In genomic region chrX:45824471-45824870, GRCh38 we compare ENCODE assay signal across 8 cellular contexts.
DNase-seq lines count a peak whose midpoint lies in the region; ATAC-seq and TF ChIP-seq lines count a peak whose summit lies in the region.

No MANE protein-coding gene starts in this region.

- no peak overlapping the region for H3K56ac ChIP-seq in IMR-90 (ENCODE audit: extremely low read depth, insufficient read depth, low read length)

- TF ChIP-seq POLR2A in IMR-90 (IDR thresholded peaks at IDR 0.05; ENCODE audit: low read depth, low read length): no peak
- no peak for TF ChIP-seq POLR2A in erythroblast (IDR thresholded peaks at IDR 0.05; ENCODE audit: low read length)

- no peaks in the 10 kb centered on the region for H3K9me3 Mint-ChIP-seq in activated CD4-positive, alpha-beta T cell treated with anti-CD3 and anti-CD28 coated beads for 36 hours (ENCODE audit: low read depth)

- no peak overlapping the region for H3K27ac ChIP-seq in IMR-90 (ENCODE audit: insufficient read depth, low read length)

- no peaks in the 10 kb centered on the region for H3K36me3 ChIP-seq in BJ (ENCODE audit: control insufficient read depth, insufficient read depth, low read length)
- peaks cover 1% of the 10 kb centered on the region for H3K36me3 ChIP-seq in IMR-90 (ENCODE audit: control insufficient read depth, insufficient read depth, low read length)

- peak; percentile 81 for TF ChIP-seq RAD21 in IMR-90 (IDR thresholded peaks at IDR 0.05; ENCODE audit: low read length)

- H3K23ac ChIP-seq in IMR-90 (ENCODE audit: low read depth, low read length): no peak overlapping the region

- H4K91ac ChIP-seq in IMR-90 (ENCODE audit: insufficient read depth, low read depth, low read length): no peak overlapping the region

- H3K36me3 Mint-ChIP-seq in activated CD4-positive, alpha-beta T cell treated with anti-CD3 and anti-CD28 coated beads for 36 hours (ENCODE audit: low read depth): peaks cover 58% of the 10 kb centered on the region

- H2BK120ac ChIP-seq in IMR-90 (ENCODE audit: low read depth, low read length): no peak overlapping the region

- no peak overlapping the region for H3K4ac ChIP-seq in IMR-90 (ENCODE audit: low read depth, low read length)

- ATAC-seq in IMR-90 (ENCODE audit: low read depth) (peak; percentile 92), HG03280 (IDR thresholded peaks at IDR 0.05; ENCODE audit: unreplicated experiment) (no peak), HG03108 (IDR thresholded peaks at IDR 0.05; ENCODE audit: unreplicated experiment) (no peak), HG02642 (IDR thresholded peaks at IDR 0.05; ENCODE audit: poor library complexity, unreplicated experiment) (no peak)
- ATAC-seq in activated CD4-positive, alpha-beta T cell treated with anti-CD3 and anti-CD28 coated beads for 36 hours: peak; percentile 96

- H3K27me3 ChIP-seq in BJ (ENCODE audit: control insufficient read depth, insufficient read depth, low read length): no peaks in the 10 kb centered on the region
- H3K27me3 ChIP-seq in IMR-90 (ENCODE audit: control insufficient read depth, insufficient read depth, low read length): peaks cover 2% of the 10 kb centered on the region; the same call in 1 of the 2 replicates

- H3K27ac Mint-ChIP-seq in activated CD4-positive, alpha-beta T cell treated with anti-CD3 and anti-CD28 coated beads for 36 hours: peak overlapping the region; percentile 93

- H3K9ac ChIP-seq in IMR-90 (ENCODE audit: low read depth, low read length): no peak overlapping the region

- no peaks in the 10 kb centered on the region for H4K20me1 ChIP-seq in IMR-90 (ENCODE audit: insufficient read depth, low read length)

- dilution Hi-C loops in IMR-90 (cut with HindIII; ENCODE audit: low sequenced_read_pairs, unreplicated experiment): no loop called here

- H3K9me1 ChIP-seq in IMR-90 (ENCODE audit: insufficient read depth, low read length): no peaks in the 10 kb centered on the region; the same call in none of the 2 replicates

- no TSS peak for BruUV-seq in IMR-90 (replicated peaks; lab: Mats Ljungman, UMichigan)

- peak overlapping the region; percentile 35 for H2BK5ac ChIP-seq in IMR-90 (ENCODE audit: low read depth, low read length, poor library complexity, severe bottlenecking)

- H2AFZ ChIP-seq in IMR-90 (replicated peaks; ENCODE audit: low read length, poor library complexity): no peak overlapping the region

- no peak overlapping the region for H2AK5ac ChIP-seq in IMR-90 (ENCODE audit: low read depth, low read length)

- no peaks in the 10 kb centered on the region for H3K4me1 ChIP-seq in IMR-90 (ENCODE audit: control insufficient read depth, insufficient read depth, low read length)

- CTCF ChIA-PET in BJ (lab: Yijun Ruan, JAX) (interaction anchor here (0.6 to 0.8 kb wide), 3 partner anchors 26 to 547 kb away, joined by 3 to 6 read pairs (median 4); no protein-coding TSS in a partner anchor), IMR-90 (lab: Yijun Ruan, JAX) (interaction anchor here (0.6 to 0.9 kb wide), 2 partner anchors 156 to 502 kb away, joined by 3 read pairs; no protein-coding TSS in a partner anchor)
- CTCF ChIA-PET in activated CD4-positive, alpha-beta T cell treated with anti-CD3 and anti-CD28 coated beads for 36 hours (lab: Charles Lee): interaction anchor here (0.6 to 1.1 kb wide), 4 partner anchors 9 to 551 kb away, joined by 3 to 5 read pairs (median 3); no protein-coding TSS in a partner anchor

- H3K14ac ChIP-seq in IMR-90 (replicated peaks; ENCODE audit: low read depth, low read length): no peak overlapping the region

- no peak overlapping the region for H3K4me3 ChIP-seq in BJ (ENCODE audit: low read depth, low read length)
- H3K4me3 ChIP-seq in IMR-90 (ENCODE audit: insufficient read depth, low read depth, low read length): no peak overlapping the region

- DNase-seq in BJ (ENCODE audit: low read depth) (no peak), IMR-90 (peak; percentile 96), erythroblast (lab: John Stamatoyannopoulos, UW) (peak; percentile 8 to 27)
- peak; percentile 78 for DNase-seq in activated CD4-positive, alpha-beta T cell treated with anti-CD3 and anti-CD28 coated beads for 36 hours
- peak; percentile 73 for DNase-seq in stimulated activated CD4-positive, alpha-beta T cell treated with anti-CD3 and anti-CD28 coated beads, Interleukin-1b, Interleukin-23, amount 100 ng/mL, for 48 hours

- no CpG with 5 or more reads among the region's 6 CpGs for WGBS in IMR-90 (ENCODE audit: extremely low coverage in 2 of 2, insufficient read length in 1 of 2), 2 experiments

- intact Hi-C loops in IMR-90 (cut with micrococcal nuclease): loop anchor here (1.0 to 2.0 kb wide), 3 partner anchors 53 to 584 kb away; no protein-coding TSS in a partner anchor
- intact Hi-C loops in activated CD4-positive, alpha-beta T cell treated with anti-CD3 and anti-CD28 coated beads for 36 hours (cut with DNase I, micrococcal nuclease): loop anchor here (1.0 to 2.0 kb wide), 4 partner anchors 16 to 25 kb away; no protein-coding TSS in a partner anchor

- no peak overlapping the region for H2AK9ac ChIP-seq in IMR-90 (replicated peaks; ENCODE audit: low read depth, low read length, poor library complexity)

- no peak overlapping the region for H4K8ac ChIP-seq in IMR-90 (ENCODE audit: low read depth in 2 of 2, low read length in 2 of 2)

- POLR2A ChIA-PET in BJ (lab: Charles Lee) (no interaction called here), IMR-90 (lab: Charles Lee; ENCODE audit: unreplicated experiment) (no interaction called here)
- POLR2A ChIA-PET in activated CD4-positive, alpha-beta T cell treated with anti-CD3 and anti-CD28 coated beads for 36 hours (lab: Charles Lee): interaction anchor here (0.6 to 1.0 kb wide), 4 partner anchors 13 to 55 kb away, joined by 3 to 4 read pairs (median 4); no protein-coding TSS in a partner anchor

- no peak overlapping the region for H4K5ac ChIP-seq in IMR-90 (ENCODE audit: low read depth, low read length)

- H3K4me1 Mint-ChIP-seq in activated CD4-positive, alpha-beta T cell treated with anti-CD3 and anti-CD28 coated beads for 36 hours: peaks cover 57% of the 10 kb centered on the region

- H2BK20ac ChIP-seq in IMR-90 (ENCODE audit: low read depth, low read length): no peak overlapping the region

- in situ Hi-C loops in IMR-90 (cut with MboI; ENCODE audit: low sequenced_read_pairs): no loop called here

- H3K27me3 Mint-ChIP-seq in activated CD4-positive, alpha-beta T cell treated with anti-CD3 and anti-CD28 coated beads for 36 hours: no peaks in the 10 kb centered on the region

- no peaks in the 10 kb centered on the region for H3K9me3 ChIP-seq in IMR-90 (ENCODE audit: control insufficient read depth, insufficient read depth, low read length)

- H3K4me2 ChIP-seq in IMR-90 (ENCODE audit: low read depth, low read length): no peak overlapping the region

- no peak overlapping the region for H2BK15ac ChIP-seq in IMR-90 (ENCODE audit: low read depth, low read length)

- no peak overlapping the region for H3K18ac ChIP-seq in IMR-90 (ENCODE audit: low read depth, low read length)

- peak; percentile 73 for TF ChIP-seq CTCF in BJ (IDR thresholded peaks at IDR 0.05; ENCODE audit: insufficient read depth, low read depth, low read length)
- peak; percentile 81 for TF ChIP-seq CTCF in IMR-90 (conservative IDR thresholded peaks at IDR 0.05; ENCODE audit: low read depth, low read length)

- H3K79me1 ChIP-seq in IMR-90 (ENCODE audit: low read depth in 1 of 2, low read length in 2 of 2): peaks cover 4 to 6% of the 10 kb centered on the region in 2 experiments; a peak in 2 of 4 replicates

- H3K4me3 Mint-ChIP-seq in activated CD4-positive, alpha-beta T cell treated with anti-CD3 and anti-CD28 coated beads for 36 hours: no peak overlapping the region

TF ChIP-seq in IMR-90, 13 proteins besides CTCF, POLR2A, EP300 and RAD21:
- TF ChIP-seq FOS (IDR thresholded peaks at IDR 0.05; ENCODE audit: low read depth, low read length) (peak; percentile 74), RCOR1 (IDR thresholded peaks at IDR 0.05; ENCODE audit: insufficient replicate concordance, low read length) (no peak), RFX5 (IDR thresholded peaks at IDR 0.05; ENCODE audit: low read depth, low read length) (no peak), MAZ (IDR thresholded peaks at IDR 0.05; ENCODE audit: borderline replicate concordance, low read depth, low read length) (no peak), BHLHE40 (IDR thresholded peaks at IDR 0.05; ENCODE audit: low read depth, low read length) (peak; percentile 64), ELK1 (IDR thresholded peaks at IDR 0.05; ENCODE audit: borderline replicate concordance, low read depth, low read length) (no peak), NFE2L2 (IDR thresholded peaks at IDR 0.05; ENCODE audit: low read depth, low read length) (no peak), USF2 (IDR thresholded peaks at IDR 0.05; ENCODE audit: low read depth, low read length) (no peak), MXI1 (IDR thresholded peaks at IDR 0.05; ENCODE audit: borderline replicate concordance, low read depth, low read length) (no peak), CEBPB (IDR thresholded peaks at IDR 0.05; ENCODE audit: low read depth, low read length) (no peak; the same call in 1 of the 2 replicates), CHD1 (IDR thresholded peaks at IDR 0.05; ENCODE audit: low read depth, low read length) (no peak), SMC3 (IDR thresholded peaks at IDR 0.05; ENCODE audit: low read depth, low read length) (peak; percentile 82), MAFK (IDR thresholded peaks at IDR 0.05; ENCODE audit: low read depth, low read length) (no peak)
TF ChIP-seq in IMR-90: peak in this region for 3.

Comparison
In these comparisons a context has a peak if more than half of its experiments do, and no peak if none do; other contexts are left out.
1. ATAC-seq: peak in IMR-90 (single experiment) and activated CD4-positive, alpha-beta T cell treated with anti-CD3 and anti-CD28 coated beads for 36 hours (single experiment); none in HG03280 (single experiment), HG03108 (single experiment) and HG02642 (single experiment).